1 cellular context compared by ENCODE assay signal in genomic region chr20:1818895-1819294, GRCh38.
TF ChIP-seq lines count a peak whose summit lies in the region.

No MANE protein-coding gene starts in this region.

TF ChIP-seq in H1, 55 proteins besides CTCF, POLR2A, EP300 and RAD21 (continued from another document):
- no peak for TF ChIP-seq BRCA1 (IDR thresholded peaks at IDR 0.05; ENCODE audit: low read depth, low read length)
